Comparison of ENCODE assay signal across 8 cellular contexts in genomic region chr6:26457407-26457795, GRCh38. TPM values are rescaled to one million over a fixed set of nuclear protein-coding genes. Genes with fewer than 3 reads are reported as not detected.
DNase-seq lines count a peak whose midpoint lies in the region; ATAC-seq, FAIRE-seq and TF ChIP-seq lines count a peak whose summit lies in the region.

No MANE protein-coding gene starts in this region.

- DNase-seq in NCI-H82 (lab: John Stamatoyannopoulos, UW): peak; percentile 77
- DNase-seq in dermis blood vessel endothelial cell: peak; percentile 66
- peak; percentile 58 to 78 for DNase-seq in aorta
- DNase-seq in D721Med (ENCODE audit: insufficient read length, low spot score): no peak
- DNase-seq in MV-4-11 (lab: John Stamatoyannopoulos, UW): no peak

- WGBS in aorta, 2 donors: 2 to 3% methylated on average over 8 of the region's 8 CpGs

- no peak for FAIRE-seq in D721Med (lab: Jason Lieb, UNC)

- POLR2A ChIA-PET in HEK293 (lab: Yijun Ruan, JAX): interaction anchor here (1.3 kb wide), 1 partner anchor 17 kb away, joined by 6 read pairs; no protein-coding TSS in a partner anchor

- CTCF ChIA-PET in HEK293 (lab: Yijun Ruan, JAX): interaction anchor here (0.5 kb wide), 1 partner anchor 42 kb away, joined by 4 read pairs; no protein-coding TSS in a partner anchor

- intact Hi-C loops in aorta (cut with DNase I): no loop called here

- H3K9me3 ChIP-seq in HEK293 (ENCODE audit: control insufficient read depth, insufficient read depth, low read depth, low read length) (no peaks in the 10 kb centered on the region), mucosa of rectum (ENCODE audit: control insufficient read depth in 2 of 2, low read length in 2 of 2) (no peaks in the 10 kb centered on the region), aorta (ENCODE audit: control insufficient read depth, low read length) (no peaks in the 10 kb centered on the region)

- peak overlapping the region; percentile 49 to 93 for H3K9ac ChIP-seq in mucosa of rectum (ENCODE audit: low read depth in 1 of 2, low read length in 2 of 2)

- H3K4me1 ChIP-seq in HEK293 (ENCODE audit: control insufficient read depth, insufficient read depth, low read length) (no peaks in the 10 kb centered on the region), mucosa of rectum (ENCODE audit: control insufficient read depth in 2 of 2, insufficient read depth in 2 of 2, low read length in 2 of 2) (peaks cover 13 to 20% of the 10 kb centered on the region in 2 donors), aorta (ENCODE audit: control insufficient read depth in 1 of 2, insufficient read depth in 2 of 2, low read length in 2 of 2) (peaks cover 0 to 2% of the 10 kb centered on the region in 2 donors)

- TF ChIP-seq CTCF in HEK293 (tag by site-specific recombination; IDR thresholded peaks at IDR 0.05) (no peak), D721Med (IDR thresholded peaks at IDR 0.05; ENCODE audit: insufficient read depth, missing control alignments) (no peak)

- H3K36me3 ChIP-seq in HEK293 (ENCODE audit: control insufficient read depth in 2 of 2, insufficient read depth in 1 of 2, low read length in 2 of 2) (peaks cover 22 to 33% of the 10 kb centered on the region in 2 experiments), mucosa of rectum (ENCODE audit: control insufficient read depth in 2 of 2, insufficient read depth in 2 of 2, low read length in 2 of 2) (peaks cover 19% of the 10 kb centered on the region in 2 donors), aorta (ENCODE audit: control insufficient read depth in 1 of 2, insufficient read depth in 2 of 2, low read length in 1 of 2) (peaks cover 0 to 3% of the 10 kb centered on the region in 2 donors)

- ATAC-seq in GM18502 (IDR thresholded peaks at IDR 0.05; ENCODE audit: poor library complexity, unreplicated experiment) (peak; percentile 44), aorta (ENCODE audit: low FRiP score) (peak; percentile 62)

- no peaks in the 10 kb centered on the region for H3K27me3 ChIP-seq in mucosa of rectum (ENCODE audit: control insufficient read depth in 2 of 2, insufficient read depth in 2 of 2, low read length in 2 of 2)
- H3K27me3 ChIP-seq in aorta (ENCODE audit: control insufficient read depth in 1 of 2, insufficient read depth in 2 of 2, low read length in 1 of 2): no peaks in the 10 kb centered on the region

- peak overlapping the region; percentile 73; the same call in 1 of the 2 replicates for H3K27ac ChIP-seq in HEK293 (ENCODE audit: extremely low read depth, low read depth, low read length)
- peak overlapping the region; percentile 86 to 96 for H3K27ac ChIP-seq in mucosa of rectum (ENCODE audit: low read depth in 2 of 2, low read length in 2 of 2)
- H3K27ac ChIP-seq in aorta (ENCODE audit: low read depth in 1 of 2, low read length in 2 of 2): peak overlapping the region; percentile 82 to 87

- H3K4me3 ChIP-seq in HEK293 (ENCODE audit: low read depth, low read length) (no peak overlapping the region), mucosa of rectum (ENCODE audit: low read length in 2 of 2) (peak overlapping the region; percentile 83 to 95), aorta (ENCODE audit: low read length in 2 of 2) (no peak overlapping the region)

TF ChIP-seq in HEK293, 187 proteins besides CTCF, POLR2A, EP300 and RAD21 (continues in another document):
- TF ChIP-seq ZNF112 (tag by site-specific recombination; IDR thresholded peaks at IDR 0.05) (no peak), ZNF830 (tag by site-specific recombination; IDR thresholded peaks at IDR 0.05; ENCODE audit: low read depth) (no peak), PRDM1 (tag by site-specific recombination; IDR thresholded peaks at IDR 0.05) (peak; percentile 75), ZNF341 (tag by site-specific recombination; IDR thresholded peaks at IDR 0.05; ENCODE audit: low read depth) (peak; percentile 62), ZNF473 (tag by site-specific recombination; IDR thresholded peaks at IDR 0.05) (no peak), ZNF174 (tag by site-specific recombination; IDR thresholded peaks at IDR 0.05) (no peak), ZNF239 (tag by site-specific recombination; IDR thresholded peaks at IDR 0.05) (no peak), PRDM2 (tag by site-specific recombination; IDR thresholded peaks at IDR 0.05; ENCODE audit: borderline replicate concordance) (no peak), ZNF555 (tag by site-specific recombination; conservative IDR thresholded peaks at IDR 0.05) (no peak), ZBTB1 (tag by site-specific recombination; IDR thresholded peaks at IDR 0.05) (no peak), MZF1 (tag by site-specific recombination; IDR thresholded peaks at IDR 0.05; ENCODE audit: borderline replicate concordance) (no peak), GLIS2 (tag by site-specific recombination; IDR thresholded peaks at IDR 0.05) (peak; percentile 58; the same call in 1 of the 2 replicates), BCL6B (tag by site-specific recombination; IDR thresholded peaks at IDR 0.05) (peak; percentile 73; the same call in 1 of the 2 replicates), ZNF48 (tag by site-specific recombination; IDR thresholded peaks at IDR 0.05) (no peak), SETDB1 (IDR thresholded peaks at IDR 0.05; ENCODE audit: insufficient read length, low read length) (no peak), ZNF223 (tag by site-specific recombination; IDR thresholded peaks at IDR 0.05) (no peak), EGR2 (tag by site-specific recombination; IDR thresholded peaks at IDR 0.05; ENCODE audit: low read depth) (0 out of 2 replicates have a peak, but pooled peaks have one; percentile 8), ZBTB6 (tag by site-specific recombination; IDR thresholded peaks at IDR 0.05) (no peak)

RNA-seq across cellular contexts. Expression of gene BTN2A1, which starts 0.4 kb away (rescaled TPM):
- total RNA-seq in dermis blood vessel endothelial cell (7.8 and 9.3 TPM in 2 replicates), aorta (10 to 100 TPM; 37.6 to 41.6 TPM)
- 10 to 100 TPM; 14.1 to 40.4 TPM for polyA plus RNA-seq in aorta

RNA-seq across cellular contexts. Expression of gene BTN3A3, which starts 17.1 kb away (rescaled TPM):
- 16.9 and 20.3 TPM in 2 replicates for total RNA-seq in dermis blood vessel endothelial cell
- total RNA-seq in aorta: 10 to 100 TPM; 12.8 to 45.1 TPM
- 1 to 10 TPM; 3.1 to 9.7 TPM for polyA plus RNA-seq in aorta

RNA-seq across cellular contexts. Expression of gene BTN1A1, which starts 42.7 kb away (rescaled TPM):
- total RNA-seq in dermis blood vessel endothelial cell (not detected in 2 replicates), aorta (not detected)
- not detected for polyA plus RNA-seq in aorta

RNA-seq across cellular contexts. Expression of gene BTN3A1, which starts 55.3 kb away (rescaled TPM):
- total RNA-seq in dermis blood vessel endothelial cell (21.7 and 25.0 TPM in 2 replicates), aorta (10 to 100 TPM; 12.0 to 40.7 TPM)
- polyA plus RNA-seq in aorta: 10 to 100 TPM in 1 of 2 donors, 1 to 10 TPM in 1; 3.5 to 11.8 TPM

Comparison
In these comparisons a context has a peak if more than half of its experiments do, and no peak if none do; other contexts are left out.
1. H3K4me3 ChIP-seq: peak in mucosa of rectum (2 of 2); none in HEK293 (single experiment) and aorta (0 of 2).
2. DNase-seq: peak in NCI-H82 (single experiment), dermis blood vessel endothelial cell (single experiment) and aorta (2 of 2); none in D721Med (single experiment) and MV-4-11 (single experiment).
3. Peak in every context shown above with its lines, with median percentiles within 50 percentile points of each other: H3K27ac ChIP-seq.